1 cellular context compared by ENCODE assay signal in genomic region chr12:50111693-50112455, GRCh38.
A peak's percentile ranks its signal among the peaks of the same experiment; 100 is the strongest.
TF ChIP-seq lines count a peak whose summit lies in the region.

TSS of gene COX14 (plus strand) at chr12:50112236. CDS start at chr12:50120044, 7,808 bp downstream.

TF ChIP-seq in GM12878, 131 proteins besides CTCF, POLR2A, EP300 and RAD21 (continued from another document and continues in another):
- TF ChIP-seq MXI1 (IDR thresholded peaks at IDR 0.05; ENCODE audit: low read depth, low read length) (peak; percentile 97), RELB (IDR thresholded peaks at IDR 0.05; ENCODE audit: low read depth) (0 out of 2 replicates have a peak, but pooled peaks have one; percentile 8), KAT2A (conservative IDR thresholded peaks at IDR 0.05; ENCODE audit: control insufficient read depth, low read depth, low read length) (no peak), DPF2 (IDR thresholded peaks at IDR 0.05) (0 out of 2 replicates have a peak, but pooled peaks have one; percentile 62), TARDBP (IDR thresholded peaks at IDR 0.05; ENCODE audit: borderline replicate concordance) (no peak), MEF2B (IDR thresholded peaks at IDR 0.05; ENCODE audit: partially characterized antibody, poor library complexity, severe bottlenecking) (peak; percentile 27), PKNOX1 (IDR thresholded peaks at IDR 0.05) (peak; percentile 98), FOXK2 (IDR thresholded peaks at IDR 0.05) (peak; percentile 23; the same call in 1 of the 2 replicates), EED (IDR thresholded peaks at IDR 0.05; ENCODE audit: low read depth) (no peak), ZNF592 (IDR thresholded peaks at IDR 0.05) (no peak), STAT1 (conservative IDR thresholded peaks at IDR 0.05) (0 out of 2 replicates have a peak, but pooled peaks have one; percentile 49), SREBF1 (IDR thresholded peaks at IDR 0.05; ENCODE audit: low read length) (0 out of 2 replicates have a peak, but pooled peaks have one; percentile 23), REST (IDR thresholded peaks at IDR 0.05; ENCODE audit: low read depth, low read length) (no peak), GATAD2B (conservative IDR thresholded peaks at IDR 0.05; ENCODE audit: low read depth) (peak; percentile 62), ZSCAN29 (IDR thresholded peaks at IDR 0.05) (no peak), ZNF217 (IDR thresholded peaks at IDR 0.05) (no peak), SIX5 (IDR thresholded peaks at IDR 0.05; ENCODE audit: low read depth, low read length, severe bottlenecking) (peak; percentile 79), ZNF207 (IDR thresholded peaks at IDR 0.05; ENCODE audit: borderline replicate concordance) (0 out of 2 replicates have a peak, but pooled peaks have one; percentile 61), BCLAF1 (IDR thresholded peaks at IDR 0.05) (no peak), MTA2 (IDR thresholded peaks at IDR 0.05; ENCODE audit: low read depth) (no peak), ZBTB33 (IDR thresholded peaks at IDR 0.05) (no peak), CREB1 (IDR thresholded peaks at IDR 0.05; ENCODE audit: low read depth) (peak; percentile 97), RBBP5 (conservative IDR thresholded peaks at IDR 0.05) (peak; percentile 49; the same call in 1 of the 2 replicates), CUX1 (IDR thresholded peaks at IDR 0.05; ENCODE audit: insufficient replicate concordance, low read depth, low read length) (no peak), PML (IDR thresholded peaks at IDR 0.05; ENCODE audit: low read length) (peak; percentile 66; the same call in 1 of the 2 replicates), E2F4 (IDR thresholded peaks at IDR 0.05; ENCODE audit: low read depth, low read length) (0 out of 2 replicates have a peak, but pooled peaks have one; percentile 13), BMI1 (IDR thresholded peaks at IDR 0.05; ENCODE audit: borderline replicate concordance) (no peak), TBL1XR1 (IDR thresholded peaks at IDR 0.05; ENCODE audit: low read depth, low read length) (no peak), IRF5 (IDR thresholded peaks at IDR 0.05; ENCODE audit: borderline replicate concordance) (no peak), ZZZ3 (IDR thresholded peaks at IDR 0.05; ENCODE audit: control insufficient read depth, insufficient read length, low read depth) (no peak), BHLHE40 (IDR thresholded peaks at IDR 0.05; ENCODE audit: borderline replicate concordance in 1 of 2, low read depth in 2 of 2, low read length in 1 of 2) (peak; percentile 96 to 97), PAX8 (IDR thresholded peaks at IDR 0.05) (no peak)
